1 cellular context compared by ENCODE assay signal in the genomic region with DNA sequence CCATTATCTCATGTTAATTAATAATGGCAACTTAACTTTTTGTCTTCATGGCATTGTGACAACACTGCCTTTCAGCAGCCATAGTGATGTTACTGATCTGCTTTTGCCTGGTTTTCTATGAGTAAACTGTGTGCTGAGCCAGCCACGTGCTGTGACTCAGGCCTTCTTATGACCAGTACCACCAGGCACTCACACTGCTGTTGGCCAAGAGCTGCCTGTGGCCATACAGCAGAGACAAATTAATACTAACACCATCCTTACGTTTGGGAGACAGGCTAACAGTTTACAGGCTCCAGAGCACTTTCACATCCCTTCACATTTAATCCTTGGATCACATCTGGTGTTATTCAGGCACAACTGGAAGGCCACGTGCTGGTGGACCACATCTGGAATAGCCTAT.
A peak's percentile ranks its signal among the peaks of the same experiment; 100 is the strongest.
TF ChIP-seq lines count a peak whose summit lies in the region.

No MANE protein-coding gene starts in this region.

TF ChIP-seq in IMR-90, 13 proteins besides CTCF, POLR2A, EP300 and RAD21 (continued from another document):
- TF ChIP-seq CEBPB (IDR thresholded peaks at IDR 0.05; ENCODE audit: low read depth, low read length) (peak; percentile 91), MXI1 (IDR thresholded peaks at IDR 0.05; ENCODE audit: borderline replicate concordance, low read depth, low read length) (peak; percentile 72; the same call in 1 of the 2 replicates), MAZ (IDR thresholded peaks at IDR 0.05; ENCODE audit: borderline replicate concordance, low read depth, low read length) (no peak)
